In genomic region chr10:9613338-9613737, GRCh38 we compare ENCODE assay signal across 11 cellular contexts.
DNase-seq lines count a peak whose midpoint lies in the region; ATAC-seq and TF ChIP-seq lines count a peak whose summit lies in the region.
"Had no signal": no experiment of that assay in that cellular context is flagged by ENCODE, and none has a peak within 500 bp of the region (broad histone marks: within the 10 kb centered on the region; RNA-seq: fewer than 3 reads in every experiment).

No MANE protein-coding gene starts in this region.

- CTCF ChIA-PET in A673 (lab: Charles Lee) = no interaction called here

- H3K36me3 ChIP-seq in Karpas-422 (ENCODE audit: insufficient read depth, low read length) (no peaks in the 10 kb centered on the region), A673 (ENCODE audit: insufficient read depth, low read length, poor library complexity, severe bottlenecking) (no peaks in the 10 kb centered on the region)

- H3K79me2 ChIP-seq in Karpas-422 (ENCODE audit: low read length) = no peaks in the 10 kb centered on the region

- H3K9me2 ChIP-seq in Karpas-422 (replicated peaks; ENCODE audit: insufficient read depth, low read length) = no peaks in the 10 kb centered on the region

- H3K4me3 Mint-ChIP-seq in glutamatergic neuron (ENCODE audit: unreplicated experiment) = no peak overlapping the region

- peak overlapping the region; percentile 18 for H3K4me2 ChIP-seq in Karpas-422 (ENCODE audit: low read depth, low read length, poor library complexity, severe bottlenecking)

- no peaks in the 10 kb centered on the region for H3K27me3 Mint-ChIP-seq in glutamatergic neuron (ENCODE audit: unreplicated experiment)

- no peaks in the 10 kb centered on the region for H3K27me3 ChIP-seq in Karpas-422 (ENCODE audit: low read length)
- H3K27me3 ChIP-seq in A673 (replicated peaks; ENCODE audit: insufficient read depth, low read depth, low read length, poor library complexity) = no peaks in the 10 kb centered on the region

- no peak overlapping the region for H3K27ac ChIP-seq in Karpas-422 (ENCODE audit: low read length)
- H3K27ac ChIP-seq in A673 (ENCODE audit: low read depth, low read length, poor library complexity, severe bottlenecking) = no peak overlapping the region
- H3K27ac ChIP-seq: C4-2B had no signal

- no peak overlapping the region for H2AFZ ChIP-seq in Karpas-422 (ENCODE audit: low read length)

- 56 to 61% methylated on average over 2 of the region's 2 CpGs for WGBS in lower leg skin, 2 donors

- H3K4me1 ChIP-seq in Karpas-422 (ENCODE audit: low read length) (peaks cover 26% of the 10 kb centered on the region), A673 (ENCODE audit: insufficient read depth, low read length, poor library complexity, severe bottlenecking) (no peaks in the 10 kb centered on the region)

- TF ChIP-seq POLR2A in lower leg skin (IDR thresholded peaks at IDR 0.05) = no peak

- no TSS peak for BruUV-seq in A673 (replicated peaks; lab: Mats Ljungman, UMichigan)

- POLR2A ChIA-PET in A673 (lab: Charles Lee; ENCODE audit: low non-redundant PET) = no interaction called here

- H3K36me3 Mint-ChIP-seq in glutamatergic neuron (ENCODE audit: unreplicated experiment) = no peaks in the 10 kb centered on the region

- no peak overlapping the region for H3K9ac ChIP-seq in Karpas-422 (ENCODE audit: low read length)

- ATAC-seq in GM19397 (IDR thresholded peaks at IDR 0.05; ENCODE audit: unreplicated experiment) (peak; percentile 72), HG02938 (IDR thresholded peaks at IDR 0.05; ENCODE audit: unreplicated experiment) (peak; percentile 96), sciatic nerve (no peak)

- DNase-seq in GM12864 (ENCODE audit: low read depth) (peak; percentile 22), Karpas-422 (peak; percentile 46), glutamatergic neuron (no peak), A673 (ENCODE audit: low spot score) (no peak), lower leg skin (ENCODE audit: low spot score in 2 of 2) (no peak), sciatic nerve (ENCODE audit: low spot score) (no peak)
- DNase-seq: activated T-cell treated with anti-CD3 and anti-CD28 coated beads, Interleukin-2, amount 50 U/mL, for 48 hours; stimulated activated CD4-positive, alpha-beta T cell treated with anti-CD3 and anti-CD28 coated beads, Interleukin-15, amount 100 ng/mL, for 24 hours had no signal

- TF ChIP-seq CTCF in GM12864 (IDR thresholded peaks at IDR 0.05; ENCODE audit: low read depth, low read length, missing control alignments) = no peak
- no peak for TF ChIP-seq CTCF in glutamatergic neuron (IDR thresholded peaks at IDR 0.05; ENCODE audit: partially characterized antibody, unreplicated experiment)
- TF ChIP-seq CTCF in A673 (conservative IDR thresholded peaks at IDR 0.05; ENCODE audit: low read depth, low read length) = no peak
- no peak for TF ChIP-seq CTCF in lower leg skin (IDR thresholded peaks at IDR 0.05)

- H3K4me3 ChIP-seq in GM12864 (ENCODE audit: low read depth, low read length) (no peak overlapping the region), Karpas-422 (ENCODE audit: low read length) (no peak overlapping the region), A673 (ENCODE audit: low read depth, low read length, poor library complexity, severe bottlenecking) (no peak overlapping the region), lower leg skin (ENCODE audit: low read depth, poor library complexity, severe bottlenecking) (no peak overlapping the region)

- H3K9me3 Mint-ChIP-seq in glutamatergic neuron (ENCODE audit: unreplicated experiment) = no peaks in the 10 kb centered on the region

- no peaks in the 10 kb centered on the region for H4K20me1 ChIP-seq in Karpas-422 (ENCODE audit: insufficient read depth, low read depth, low read length)

- H3K9me3 ChIP-seq in Karpas-422 (ENCODE audit: low read length) (no peaks in the 10 kb centered on the region), A673 (ENCODE audit: low read depth, low read length, poor library complexity, severe bottlenecking) (peaks cover 4% of the 10 kb centered on the region)

- intact Hi-C loops in A673 (cut with micrococcal nuclease; ENCODE audit: unreplicated experiment) = no loop called here
- intact Hi-C loops in lower leg skin (cut with DNase I; ENCODE audit: low total_unique reads) = no loop called here
- intact Hi-C loops in sciatic nerve (cut with DNase I) = no loop called here

- H3K4me1 Mint-ChIP-seq in glutamatergic neuron (ENCODE audit: low read depth, unreplicated experiment) = no peaks in the 10 kb centered on the region

- no peak overlapping the region for H3K27ac Mint-ChIP-seq in glutamatergic neuron (ENCODE audit: unreplicated experiment)

Comparison
In these comparisons a context has a peak if more than half of its experiments do, and no peak if none do; other contexts are left out.
1. DNase-seq: peak in GM12864 (single experiment) and Karpas-422 (single experiment); none in glutamatergic neuron (single experiment), A673 (single experiment), lower leg skin (0 of 2) and sciatic nerve (single experiment).